In the genomic region with DNA sequence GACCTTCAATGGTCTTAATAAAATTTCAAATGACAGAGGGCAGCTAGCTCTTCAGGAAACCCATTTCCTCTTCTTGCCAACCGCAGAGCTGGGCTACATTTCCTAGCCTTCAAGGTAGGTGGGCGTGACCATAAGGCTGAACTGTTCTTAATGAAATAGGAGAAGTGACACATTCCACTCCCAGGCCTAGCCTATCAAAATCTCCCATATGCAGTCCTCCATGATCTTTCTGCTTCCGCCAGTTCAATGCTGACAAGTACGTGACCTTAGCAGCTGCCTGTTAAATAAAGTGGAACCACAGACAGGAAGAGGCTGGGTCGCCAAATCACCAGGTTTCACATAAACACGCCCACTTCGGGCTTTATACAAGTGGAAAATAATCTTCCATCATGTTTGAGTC, we compare ENCODE assay signal across 10 cellular contexts. TPM values are rescaled to one million over a fixed set of nuclear protein-coding genes. Genes with fewer than 3 reads are reported as not detected.
DNase-seq lines count a peak whose midpoint lies in the region; ATAC-seq and TF ChIP-seq lines count a peak whose summit lies in the region.
"Had no signal": no experiment of that assay in that cellular context is flagged by ENCODE, and none has a peak within 500 bp of the region (broad histone marks: within the 10 kb centered on the region; RNA-seq: fewer than 3 reads in every experiment).

No MANE protein-coding gene starts in this region.

- H3K36me3 ChIP-seq in lower lobe of right lung: no peaks in the 10 kb centered on the region

- ATAC-seq in HG03442 (IDR thresholded peaks at IDR 0.05; ENCODE audit: unreplicated experiment): peak; percentile 90
- ATAC-seq in lower lobe of right lung: peak; percentile 68 to 89
- ATAC-seq: A549 had no signal

- H3K27ac ChIP-seq in lower lobe of right lung: no peak overlapping the region
- H3K27ac ChIP-seq: A549, VCaP had no signal

- H3K27me3 ChIP-seq in lower lobe of right lung (ENCODE audit: low read depth): peaks cover 4% of the 10 kb centered on the region

- DNase-seq in activated gamma-delta T cell treated with Interleukin-2 at 50 U/mL for 16 hours: peak; percentile 20
- DNase-seq in activated gamma-delta T cell (lab: John Stamatoyannopoulos, UW): no peak
- peak; percentile 34 to 46 for DNase-seq in activated CD4-positive, alpha-beta T cell treated with anti-CD3 and anti-CD28 coated beads for 24 hours (ENCODE audit: low read depth in 2 of 2)
- DNase-seq in lower lobe of right lung: no peak
- DNase-seq in 8988T: no peak
- DNase-seq in NCI-H345 treated with DMSO at 0.1 percent for 48 hours (lab: John Stamatoyannopoulos, UW; ENCODE audit: unreplicated experiment): no peak
- DNase-seq in HPDE6-E6E7 (ENCODE audit: extremely low spot score): no peak

- no peak for TF ChIP-seq CTCF in lower lobe of right lung (IDR thresholded peaks at IDR 0.05)

- intact Hi-C loops in lower lobe of right lung (cut with DNase I): no loop called here

- no peak overlapping the region for H3K4me3 ChIP-seq in lower lobe of right lung
- H3K4me3 ChIP-seq: A549 had no signal

- no peaks in the 10 kb centered on the region for H3K9me3 ChIP-seq in lower lobe of right lung
- H3K9me3 ChIP-seq: A549 had no signal

- H3K4me1 ChIP-seq in lower lobe of right lung: no peaks in the 10 kb centered on the region

RNA-seq across cellular contexts. Expression of gene SERPINE2, which starts 13.2 kb away (rescaled TPM):
- total RNA-seq in lower lobe of right lung: 5.6 TPM

Comparison
In these comparisons a context has a peak if more than half of its experiments do, and no peak if none do; other contexts are left out.
1. DNase-seq: peak in activated gamma-delta T cell treated with Interleukin-2 at 50 U/mL for 16 hours (single experiment) and activated CD4-positive, alpha-beta T cell treated with anti-CD3 and anti-CD28 coated beads for 24 hours (2 of 2); none in activated gamma-delta T cell (single experiment), lower lobe of right lung (single experiment), 8988T (single experiment), NCI-H345 treated with DMSO at 0.1 percent for 48 hours (single experiment) and HPDE6-E6E7 (single experiment).